Comparison of ENCODE assay signal across 8 cellular contexts in the genomic region with DNA sequence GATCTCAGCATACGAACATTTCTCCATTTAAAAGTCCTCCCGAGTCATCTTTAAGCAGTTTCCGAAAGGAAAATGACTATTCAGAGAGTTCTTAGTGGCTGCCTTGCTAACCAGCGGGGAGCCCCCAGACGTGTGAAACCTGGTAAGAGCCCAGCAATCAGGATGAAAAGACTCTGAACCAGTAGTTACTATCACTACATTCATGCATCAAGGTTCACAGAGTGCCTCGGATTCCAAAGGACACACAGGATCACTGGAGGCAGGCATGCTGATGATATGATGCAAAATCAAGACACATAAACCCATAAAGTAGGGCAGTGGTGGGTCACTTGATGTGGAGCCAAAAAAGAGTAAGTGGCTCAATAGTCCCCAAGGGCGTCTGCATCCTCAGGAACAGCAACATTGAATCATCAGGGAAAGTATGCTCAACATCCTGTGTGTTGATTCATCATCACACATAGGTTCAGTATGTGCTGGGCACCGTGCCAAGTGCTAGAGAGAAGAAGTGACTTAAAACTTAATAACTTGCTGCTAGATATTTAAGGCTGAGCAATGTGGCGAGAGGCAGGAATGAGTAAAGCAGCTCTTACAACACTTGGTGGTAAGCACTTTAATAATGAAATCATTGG. TPM values are rescaled to one million over a fixed set of nuclear protein-coding genes. Genes with fewer than 3 reads are reported as not detected.
A peak's percentile ranks its signal among the peaks of the same experiment; 100 is the strongest.
DNase-seq lines count a peak whose midpoint lies in the region; ATAC-seq lines count a peak whose summit lies in the region.

No MANE protein-coding gene starts in this region.

- intact Hi-C loops in activated CD4-positive, alpha-beta memory T cell treated with anti-CD3 and anti-CD28 coated beads for 36 hours (cut with micrococcal nuclease), result loop anchor here (1.0 to 10.0 kb wide), 9 partner anchors 13 to 983 kb away; a partner anchor contains a TSS

- H3K27me3 ChIP-seq in MG63, result no peaks in the 10 kb centered on the region

- POLR2A ChIA-PET in activated CD4-positive, alpha-beta memory T cell treated with anti-CD3 and anti-CD28 coated beads for 36 hours (lab: Charles Lee), result interaction anchor here (0.6 to 2.1 kb wide), 4 partner anchors 13 to 410 kb away, joined by 3 to 8 read pairs (median 6); no protein-coding TSS in a partner anchor

- ATAC-seq in GM18498 (IDR thresholded peaks at IDR 0.05; ENCODE audit: unreplicated experiment), result peak; percentile 54
- ATAC-seq in GM21515 (IDR thresholded peaks at IDR 0.05; ENCODE audit: unreplicated experiment), result no peak

- peaks cover 7% of the 10 kb centered on the region for H3K4me1 ChIP-seq in mesodermal cell (ENCODE audit: control insufficient read depth, insufficient read depth, low read length, poor library complexity, severe bottlenecking)

- peaks cover 5% of the 10 kb centered on the region for H3K27me3 Mint-ChIP-seq in activated CD4-positive, alpha-beta memory T cell treated with anti-CD3 and anti-CD28 coated beads for 36 hours

- H3K4me3 ChIP-seq in MG63 (peak overlapping the region; percentile 35), mesodermal cell (ENCODE audit: extremely low read depth, insufficient read depth, low read length, poor library complexity, severe bottlenecking) (no peak overlapping the region)

- peaks cover 7% of the 10 kb centered on the region for H3K36me3 Mint-ChIP-seq in activated CD4-positive, alpha-beta memory T cell treated with anti-CD3 and anti-CD28 coated beads for 36 hours

- H3K27ac ChIP-seq in mesodermal cell (ENCODE audit: low read depth, low read length, severe bottlenecking), result peak overlapping the region; percentile 66

- 0 out of 2 replicates have a peak, but pooled peaks cover 2% of the 10 kb centered on the region for H3K36me3 ChIP-seq in MG63
- H3K36me3 ChIP-seq in mesodermal cell (ENCODE audit: control insufficient read depth, insufficient read depth, low read length), result no peaks in the 10 kb centered on the region

- no peaks in the 10 kb centered on the region for H3K9me3 Mint-ChIP-seq in activated CD4-positive, alpha-beta memory T cell treated with anti-CD3 and anti-CD28 coated beads for 36 hours

- peak; percentile 99 for DNase-seq in MG63
- peak; percentile 94 for DNase-seq in activated CD4-positive, alpha-beta memory T cell treated with anti-CD3 and anti-CD28 coated beads for 36 hours
- peak; percentile 73 to 99 for DNase-seq in dermis microvascular lymphatic vessel endothelial cell (ENCODE audit: low read depth in 2 of 2)
- peak; percentile 2 to 12 for DNase-seq in stimulated activated CD8-positive, alpha-beta memory T cell treated with anti-CD3 and anti-CD28 coated beads, Interleukin-7, amount 100 ng/mL, for 1 hour (ENCODE audit: low read depth in 2 of 2)
- DNase-seq in germinal center (ENCODE audit: low spot score), result no peak

- H3K27ac Mint-ChIP-seq in activated CD4-positive, alpha-beta memory T cell treated with anti-CD3 and anti-CD28 coated beads for 36 hours, result peak overlapping the region; percentile 79

- 0 out of 2 replicates have a peak, but pooled peaks cover 2% of the 10 kb centered on the region for H3K9me3 ChIP-seq in MG63
- H3K9me3 ChIP-seq in mesodermal cell (ENCODE audit: control insufficient read depth, low read length), result no peaks in the 10 kb centered on the region

- CTCF ChIA-PET in activated CD4-positive, alpha-beta memory T cell treated with anti-CD3 and anti-CD28 coated beads for 36 hours (lab: Charles Lee), result interaction anchor here (1.2 kb wide), 1 partner anchor 44 kb away, joined by 3 read pairs; no protein-coding TSS in a partner anchor

- H3K4me3 Mint-ChIP-seq in activated CD4-positive, alpha-beta memory T cell treated with anti-CD3 and anti-CD28 coated beads for 36 hours, result peak overlapping the region; percentile 42

- 37 to 47% methylated on average over 6 to 7 of the region's 9 CpGs for WGBS in mesodermal cell (ENCODE audit: insufficient coverage in 2 of 2), 2 experiments

- peaks cover 39% of the 10 kb centered on the region for H3K4me1 Mint-ChIP-seq in activated CD4-positive, alpha-beta memory T cell treated with anti-CD3 and anti-CD28 coated beads for 36 hours (ENCODE audit: low read depth)

RNA-seq across cellular contexts. Expression of a gene that starts 4.4 kb away (rescaled TPM):
- 1.5 TPM in 1 of 2 replicates, not detected in the other for total RNA-seq in MG63 (2014; rRNA removed; shearing (Covaris generic); ENCODE audit: low replicate concordance)
- 10 to 100 TPM; 72.0 to 74.7 TPM for total RNA-seq in activated CD4-positive, alpha-beta memory T cell treated with anti-CD3 and anti-CD28 coated beads for 36 hours
- total RNA-seq in dermis microvascular lymphatic vessel endothelial cell, result 0.89 and 3.3 TPM in 2 replicates
- polyA plus RNA-seq in mesodermal cell (2013, experiment 1 of 2), result 0.41 TPM
- not detected for polyA plus RNA-seq in mesodermal cell (2013, experiment 2 of 2)

RNA-seq across cellular contexts. Expression of a gene that starts 53.4 kb away (rescaled TPM):
- total RNA-seq in MG63 (2014; rRNA removed; shearing (Covaris generic); ENCODE audit: low replicate concordance), result 8.3 and 8.5 TPM in 2 replicates
- not detected for total RNA-seq in activated CD4-positive, alpha-beta memory T cell treated with anti-CD3 and anti-CD28 coated beads for 36 hours
- total RNA-seq in dermis microvascular lymphatic vessel endothelial cell, result not detected in 2 replicates
- 0.37 TPM for polyA plus RNA-seq in mesodermal cell (2013, experiment 1 of 2)
- polyA plus RNA-seq in mesodermal cell (2013, experiment 2 of 2), result 0.66 TPM

Comparison
In these comparisons a context has a peak if more than half of its experiments do, and no peak if none do; other contexts are left out.
1. RNA of a gene that starts 4.4 kb away (total RNA-seq): 72.0 to 74.7 TPM in activated CD4-positive, alpha-beta memory T cell treated with anti-CD3 and anti-CD28 coated beads for 36 hours; 0.89 to 3.3 TPM in dermis microvascular lymphatic vessel endothelial cell and 1.5 TPM in MG63; every median in the first group is over 10 times any median in the second.